8 cellular contexts compared by ENCODE assay signal in the genomic region with DNA sequence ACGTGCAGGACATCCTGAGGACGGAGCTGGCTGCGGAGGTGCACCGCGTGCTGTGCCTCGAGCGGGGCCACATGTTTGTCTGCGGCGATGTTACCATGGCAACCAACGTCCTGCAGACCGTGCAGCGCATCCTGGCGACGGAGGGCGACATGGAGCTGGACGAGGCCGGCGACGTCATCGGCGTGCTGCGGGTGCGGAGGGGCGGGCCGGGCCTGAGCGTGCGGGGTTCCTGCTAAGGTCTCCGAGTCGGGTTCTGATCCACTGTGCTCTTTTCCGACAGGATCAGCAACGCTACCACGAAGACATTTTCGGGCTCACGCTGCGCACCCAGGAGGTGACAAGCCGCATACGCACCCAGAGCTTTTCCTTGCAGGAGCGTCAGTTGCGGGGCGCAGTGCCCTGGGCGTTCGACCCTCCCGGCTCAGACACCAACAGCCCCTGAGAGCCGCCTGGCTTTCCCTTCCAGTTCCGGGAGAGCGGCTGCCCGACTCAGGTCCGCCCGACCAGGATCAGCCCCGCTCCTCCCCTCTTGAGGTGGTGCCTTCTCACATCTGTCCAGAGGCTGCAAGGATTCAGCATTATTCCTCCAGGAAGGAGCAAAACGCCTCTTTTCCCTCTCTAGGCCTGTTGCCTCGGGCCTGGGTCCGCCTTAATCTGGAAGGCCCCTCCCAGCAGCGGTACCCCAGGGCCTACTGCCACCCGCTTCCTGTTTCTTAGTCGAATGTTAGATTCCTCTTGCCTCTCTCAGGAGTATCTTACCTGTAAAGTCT. TPM values are rescaled to one million over a fixed set of nuclear protein-coding genes. Genes with fewer than 3 reads are reported as not detected.
DNase-seq lines count a peak whose midpoint lies in the region; TF ChIP-seq lines count a peak whose summit lies in the region.

No MANE protein-coding gene starts in this region.

- peak; percentile 7 for TF ChIP-seq CTCF in GM10266 (IDR thresholded peaks at IDR 0.05; ENCODE audit: control insufficient read depth, insufficient read depth, low read depth, missing control alignments)

- H3K36me3 Mint-ChIP-seq in activated CD4-positive, alpha-beta memory T cell treated with anti-CD3 and anti-CD28 coated beads for 36 hours: no peaks in the 10 kb centered on the region

- DNase-seq in GM10266 (ENCODE audit: extremely low spot score): peak; percentile 88
- peak; percentile 94 for DNase-seq in HuH-7.5 (ENCODE audit: low spot score)
- DNase-seq in activated CD4-positive, alpha-beta memory T cell treated with anti-CD3 and anti-CD28 coated beads for 36 hours: peak; percentile 94
- DNase-seq in effector CD4-positive, alpha-beta T cell: peak; percentile 92
- DNase-seq in midbrain (lab: John Stamatoyannopoulos, UW): peak; percentile 57
- DNase-seq in stimulated activated CD8-positive, alpha-beta memory T cell treated with anti-CD3 and anti-CD28 coated beads, Interleukin-4, amount 100 ng/mL, for 24 hours (ENCODE audit: low read depth): peak; percentile 69
- no peak for DNase-seq in NCI-H2196 (lab: John Stamatoyannopoulos, UW; ENCODE audit: unreplicated experiment)
- no peak for DNase-seq in KG1 (lab: John Stamatoyannopoulos, UW)

- H3K4me3 Mint-ChIP-seq in activated CD4-positive, alpha-beta memory T cell treated with anti-CD3 and anti-CD28 coated beads for 36 hours: peak overlapping the region; percentile 83

- CTCF ChIA-PET in activated CD4-positive, alpha-beta memory T cell treated with anti-CD3 and anti-CD28 coated beads for 36 hours (lab: Charles Lee): interaction anchor here (1.0 to 4.2 kb wide), 6 partner anchors 14 to 116 kb away, joined by 3 to 26 read pairs (median 8); partner anchors contain the start of gene ABCB8

- peak overlapping the region; percentile 93 for H3K27ac Mint-ChIP-seq in activated CD4-positive, alpha-beta memory T cell treated with anti-CD3 and anti-CD28 coated beads for 36 hours

- H3K27me3 Mint-ChIP-seq in activated CD4-positive, alpha-beta memory T cell treated with anti-CD3 and anti-CD28 coated beads for 36 hours: peaks cover 3% of the 10 kb centered on the region

- POLR2A ChIA-PET in activated CD4-positive, alpha-beta memory T cell treated with anti-CD3 and anti-CD28 coated beads for 36 hours (lab: Charles Lee): interaction anchor here (0.6 to 1.5 kb wide), 3 partner anchors 10 to 46 kb away, joined by 3 to 4 read pairs (median 3); partner anchors contain the start of gene ATG9B

- peaks cover 76% of the 10 kb centered on the region for H3K4me1 Mint-ChIP-seq in activated CD4-positive, alpha-beta memory T cell treated with anti-CD3 and anti-CD28 coated beads for 36 hours (ENCODE audit: low read depth)

- H3K9me3 Mint-ChIP-seq in activated CD4-positive, alpha-beta memory T cell treated with anti-CD3 and anti-CD28 coated beads for 36 hours: no peaks in the 10 kb centered on the region

- intact Hi-C loops in activated CD4-positive, alpha-beta memory T cell treated with anti-CD3 and anti-CD28 coated beads for 36 hours (cut with micrococcal nuclease): loop anchor here (2.0 to 5.0 kb wide), 2 partner anchors 37 to 213 kb away; partner anchors contain the start of genes ABCF2 and KCNH2

RNA-seq across cellular contexts. Expression of gene ATG9B, which starts 10.4 kb away (rescaled TPM):
- 1 to 10 TPM; 3.5 to 4.6 TPM for total RNA-seq in activated CD4-positive, alpha-beta memory T cell treated with anti-CD3 and anti-CD28 coated beads for 36 hours

RNA-seq across cellular contexts. Expression of gene ABCB8, which starts 14.3 kb away (rescaled TPM):
- total RNA-seq in activated CD4-positive, alpha-beta memory T cell treated with anti-CD3 and anti-CD28 coated beads for 36 hours: 10 to 100 TPM; 48.4 to 49.5 TPM

RNA-seq across cellular contexts. Expression of gene NOS3, which starts 23.1 kb away (rescaled TPM):
- 10 to 100 TPM; 10.4 to 13.2 TPM for total RNA-seq in activated CD4-positive, alpha-beta memory T cell treated with anti-CD3 and anti-CD28 coated beads for 36 hours

RNA-seq across cellular contexts. Expression of gene ASIC3, which starts 34.4 kb away (rescaled TPM):
- 1 to 10 TPM; 5.3 to 7.6 TPM for total RNA-seq in activated CD4-positive, alpha-beta memory T cell treated with anti-CD3 and anti-CD28 coated beads for 36 hours

RNA-seq across cellular contexts. Expression of gene KCNH2, which starts 35.8 kb away (rescaled TPM):
- under 1 TPM; 0.34 to 0.45 TPM for total RNA-seq in activated CD4-positive, alpha-beta memory T cell treated with anti-CD3 and anti-CD28 coated beads for 36 hours

Comparison
In these comparisons a context has a peak if more than half of its experiments do, and no peak if none do; other contexts are left out.
1. DNase-seq: peak in GM10266 (single experiment), HuH-7.5 (single experiment), activated CD4-positive, alpha-beta memory T cell treated with anti-CD3 and anti-CD28 coated beads for 36 hours (single experiment), effector CD4-positive, alpha-beta T cell (single experiment), midbrain (single experiment) and stimulated activated CD8-positive, alpha-beta memory T cell treated with anti-CD3 and anti-CD28 coated beads, Interleukin-4, amount 100 ng/mL, for 24 hours (single experiment); none in NCI-H2196 (single experiment) and KG1 (single experiment).